1 cellular context compared by ENCODE assay signal in genomic region chr16:58125781-58126335, GRCh38.
TF ChIP-seq lines count a peak whose summit lies in the region.

No MANE protein-coding gene starts in this region.

TF ChIP-seq in GM12878, 131 proteins besides CTCF, POLR2A, EP300 and RAD21 (continued from another document):
- no peak for TF ChIP-seq TCF3 (IDR thresholded peaks at IDR 0.05; ENCODE audit: borderline replicate concordance, insufficient read depth, low read depth, low read length)
- no peak for TF ChIP-seq ATF2 (IDR thresholded peaks at IDR 0.05; ENCODE audit: low read length)
- TF ChIP-seq ZNF207 (IDR thresholded peaks at IDR 0.05; ENCODE audit: borderline replicate concordance), result no peak
- TF ChIP-seq POU2F2 (IDR thresholded peaks at IDR 0.05; ENCODE audit: borderline replicate concordance, low read depth, low read length), result no peak
- TF ChIP-seq TAF1 (IDR thresholded peaks at IDR 0.05; ENCODE audit: borderline replicate concordance, low read depth, low read length), result no peak
- TF ChIP-seq SMC3 (IDR thresholded peaks at IDR 0.05; ENCODE audit: borderline replicate concordance, low read length), result no peak
- no peak for TF ChIP-seq MYB (IDR thresholded peaks at IDR 0.05; ENCODE audit: borderline replicate concordance, low read depth, low read length)
- TF ChIP-seq CEBPZ (IDR thresholded peaks at IDR 0.05; ENCODE audit: low read depth, low read length), result no peak
- no peak for TF ChIP-seq MTA2 (IDR thresholded peaks at IDR 0.05; ENCODE audit: low read depth)
- no peak for TF ChIP-seq NR2F1 (conservative IDR thresholded peaks at IDR 0.05)
- no peak for TF ChIP-seq RELA (IDR thresholded peaks at IDR 0.05; ENCODE audit: borderline replicate concordance, partially characterized antibody)
